Comparison of ENCODE assay signal across 29 cellular contexts in genomic region chr2:137674991-137675390, GRCh38.
DNase-seq lines count a peak whose midpoint lies in the region; ATAC-seq and TF ChIP-seq lines count a peak whose summit lies in the region.
"Had no signal": no experiment of that assay in that cellular context is flagged by ENCODE, and none has a peak within 500 bp of the region (broad histone marks: within the 10 kb centered on the region; RNA-seq: fewer than 3 reads in every experiment).

No MANE protein-coding gene starts in this region.

- ATAC-seq in SK-N-SH treated with all-trans-retinoic acid at 6 μM for 48 hours = no peak
- ATAC-seq in HG03439 (IDR thresholded peaks at IDR 0.05; ENCODE audit: unreplicated experiment) = no peak
- ATAC-seq: A549; CD8-positive, alpha-beta T cell had no signal

- no peak for TF ChIP-seq RAD21 in SK-N-SH (IDR thresholded peaks at IDR 0.05; ENCODE audit: low read length)

- H3K27ac ChIP-seq in SK-N-SH (ENCODE audit: low read depth in 2 of 2, low read length in 1 of 2) (peak overlapping the region in 1 of 2 experiments; percentile 69; a peak in 1 of 4 replicates), VCaP (peak overlapping the region; percentile 79)
- H3K27ac ChIP-seq: 22Rv1; A549; BLaER1; BLaER1 treated with 17β-estradiol and CSF1 and Interleukin-3, amounts not matched to agents 10 nM and 100 nM; C4-2B had no signal

- H3K9me3 ChIP-seq in SK-N-SH = no peaks in the 10 kb centered on the region
- H3K9me3 ChIP-seq: A549; BE2C; BLaER1; BLaER1 treated with 17β-estradiol and CSF1 and Interleukin-3, amounts not matched to agents 10 nM and 100 nM; Caco-2 had no signal

- POLR2A ChIA-PET in SK-N-SH (lab: Yijun Ruan, JAX) = no interaction called here

- no peak overlapping the region for H3K4me3 ChIP-seq in SK-N-SH (ENCODE audit: low read depth in 2 of 2, low read length in 1 of 2)
- H3K4me3 ChIP-seq: A549; BLaER1; BLaER1 treated with 17β-estradiol and CSF1 and Interleukin-3, amounts not matched to agents 10 nM and 100 nM had no signal

- no peaks in the 10 kb centered on the region for H3K36me3 ChIP-seq in SK-N-SH (replicated peaks in 1 of 2; ENCODE audit: control insufficient read depth in 1 of 2, insufficient read depth in 2 of 2, low read length in 1 of 2)
- H3K36me3 ChIP-seq: BE2C; BLaER1; BLaER1 treated with 17β-estradiol and CSF1 and Interleukin-3, amounts not matched to agents 10 nM and 100 nM had no signal

- peak in 1 of 2 experiments; percentile 39; a peak in 1 of 4 replicates for TF ChIP-seq EP300 in SK-N-SH (IDR thresholded peaks at IDR 0.05; ENCODE audit: borderline replicate concordance in 1 of 2, low read depth in 1 of 2, low read length in 1 of 2)

- WGBS in SK-N-SH (ENCODE audit: low lambda C conversion rate) = 0% methylated on average over 2 of the region's 2 CpGs

- H3K27me3 ChIP-seq in SK-N-SH (ENCODE audit: insufficient read depth) = no peaks in the 10 kb centered on the region
- H3K27me3 ChIP-seq: BE2C; BLaER1; BLaER1 treated with 17β-estradiol and CSF1 and Interleukin-3, amounts not matched to agents 10 nM and 100 nM had no signal

- H3K9ac ChIP-seq in SK-N-SH = no peak overlapping the region
- H3K9ac ChIP-seq: BLaER1; BLaER1 treated with 17β-estradiol and CSF1 and Interleukin-3, amounts not matched to agents 10 nM and 100 nM had no signal

- H3K4me2 ChIP-seq in SK-N-SH = no peak overlapping the region
- H3K4me2 ChIP-seq: A549; BLaER1; BLaER1 treated with 17β-estradiol and CSF1 and Interleukin-3, amounts not matched to agents 10 nM and 100 nM had no signal

- peak; percentile 42 for DNase-seq in NCI-H510A treated with DMSO at 0.1 percent for 48 hours (lab: John Stamatoyannopoulos, UW)
- no peak for DNase-seq in NCI-H510A (lab: John Stamatoyannopoulos, UW)
- DNase-seq in SK-N-SH = peak; percentile 56
- DNase-seq: 8988T; ACHN; AML-193; BE2C; C1 segment of cervical spinal cord; Caco-2; Calu3; CD4-positive, alpha-beta memory T cell; CD4-positive, alpha-beta T cell; CD4-positive, CD25-positive, alpha-beta regulatory T cell; CD8-positive, alpha-beta memory T cell; CD8-positive, alpha-beta T cell; COR-L47; DMS 273 treated with DMSO at 0.1 percent for 48 hours; DMS153; DMS79; DND-41; EL had no signal

- H3K4me1 ChIP-seq in SK-N-SH (ENCODE audit: control insufficient read depth in 1 of 2, insufficient read depth in 2 of 2, low read depth in 1 of 2, low read length in 1 of 2) = peaks cover 0 to 17% of the 10 kb centered on the region in 2 experiments; a peak in 2 of 4 replicates
- H3K4me1 ChIP-seq: A549; BE2C; BLaER1 treated with 17β-estradiol and CSF1 and Interleukin-3, amounts not matched to agents 10 nM and 100 nM had no signal

- no peaks in the 10 kb centered on the region for H4K20me1 ChIP-seq in SK-N-SH (ENCODE audit: insufficient read depth)
- H4K20me1 ChIP-seq: BLaER1; BLaER1 treated with 17β-estradiol and CSF1 and Interleukin-3, amounts not matched to agents 10 nM and 100 nM had no signal

- H3K79me2 ChIP-seq in SK-N-SH (ENCODE audit: insufficient read depth) = no peaks in the 10 kb centered on the region

- H2AFZ ChIP-seq in SK-N-SH (ENCODE audit: low read depth) = no peak overlapping the region

- TF ChIP-seq CTCF in SK-N-SH (IDR thresholded peaks at IDR 0.05) (no peak), VCaP (conservative IDR thresholded peaks at IDR 0.05) (no peak)

- no peaks in the 10 kb centered on the region for H3K9me2 ChIP-seq in SK-N-SH

- CTCF ChIA-PET in SK-N-SH (lab: Yijun Ruan, JAX) = interaction anchor here (1.1 to 1.7 kb wide), 2 partner anchors 20 to 164 kb away, joined by 3 to 6 read pairs; no protein-coding TSS in a partner anchor

- H3F3A ChIP-seq in SK-N-SH (replicated peaks; ENCODE audit: insufficient read depth) = no peaks in the 10 kb centered on the region

TF ChIP-seq in SK-N-SH, 30 proteins besides CTCF, POLR2A, EP300 and RAD21:
- TF ChIP-seq RFX5 (IDR thresholded peaks at IDR 0.05; ENCODE audit: low read length) (no peak), CHD2 (IDR thresholded peaks at IDR 0.05; ENCODE audit: low read length, partially characterized antibody) (peak; percentile 43), GATA2 (CRISPR knock-in tag; IDR thresholded peaks at IDR 0.05) (peak; percentile 24; the same call in 1 of the 2 replicates)

TF ChIP-seq in SK-N-SH treated with all-trans-retinoic acid at 6 μM for 48 hours, 23 proteins besides CTCF, POLR2A, EP300 and RAD21:
- TF ChIP-seq BACH2 (CRISPR knock-in tag; IDR thresholded peaks at IDR 0.05; ENCODE audit: borderline replicate concordance) = no peak
- TF ChIP-seq ZFP3 (CRISPR knock-in tag; IDR thresholded peaks at IDR 0.05) = no peak
